In genomic region chr10:13743101-13743693, GRCh38 we compare ENCODE assay signal across 15 cellular contexts.
DNase-seq lines count a peak whose midpoint lies in the region; ATAC-seq, FAIRE-seq and TF ChIP-seq lines count a peak whose summit lies in the region.
"Had no signal": no experiment of that assay in that cellular context is flagged by ENCODE, and none has a peak within 500 bp of the region (broad histone marks: within the 10 kb centered on the region; RNA-seq: fewer than 3 reads in every experiment).

No MANE protein-coding gene starts in this region.

- no peak for TF ChIP-seq CTCF in astrocyte (IDR thresholded peaks at IDR 0.05; ENCODE audit: insufficient read depth, low read depth, low read length)

- no peaks in the 10 kb centered on the region for H4K20me1 ChIP-seq in astrocyte (ENCODE audit: insufficient read depth, low read length)

- peaks cover 18% of the 10 kb centered on the region for H3K36me3 Mint-ChIP-seq in astrocyte (ENCODE audit: low read depth, unreplicated experiment)
- no peaks in the 10 kb centered on the region for H3K36me3 Mint-ChIP-seq in stimulated activated memory B cell treated with anti-CD40 and anti-IgM and Interleukin-4, amounts not matched to agents 10 μg/mL and 1 μg/mL and 100 μg/mL, for 72 hours

- peaks cover 13% of the 10 kb centered on the region for H3K4me1 ChIP-seq in astrocyte (ENCODE audit: insufficient read depth, low read length)
- H3K4me1 ChIP-seq: testis had no signal

- peaks cover 30% of the 10 kb centered on the region for H3K4me1 Mint-ChIP-seq in astrocyte (ENCODE audit: low read depth, unreplicated experiment)
- peaks cover 5% of the 10 kb centered on the region for H3K4me1 Mint-ChIP-seq in stimulated activated memory B cell treated with anti-CD40 and anti-IgM and Interleukin-4, amounts not matched to agents 10 μg/mL and 1 μg/mL and 100 μg/mL, for 72 hours
- H3K4me1 Mint-ChIP-seq: activated T-helper 17 cell treated with anti-CD3 and anti-CD28 coated beads, Interleukin-2, amount 50 U/mL, for 72 hours had no signal

- H3K9ac ChIP-seq in astrocyte (ENCODE audit: low read length): no peak overlapping the region

- no peak overlapping the region for H3K4me3 Mint-ChIP-seq in astrocyte (ENCODE audit: unreplicated experiment)
- H3K4me3 Mint-ChIP-seq in stimulated activated memory B cell treated with anti-CD40 and anti-IgM and Interleukin-4, amounts not matched to agents 10 μg/mL and 1 μg/mL and 100 μg/mL, for 72 hours: no peak overlapping the region
- H3K4me3 Mint-ChIP-seq: activated T-helper 17 cell treated with anti-CD3 and anti-CD28 coated beads, Interleukin-2, amount 50 U/mL, for 72 hours had no signal

- no peaks in the 10 kb centered on the region for H3K27me3 ChIP-seq in astrocyte (ENCODE audit: insufficient read depth, low read length)
- H3K27me3 ChIP-seq: testis had no signal

- peaks cover 18% of the 10 kb centered on the region for H3K36me3 ChIP-seq in astrocyte (ENCODE audit: insufficient read depth, low read length)

- no peak overlapping the region for H2AFZ ChIP-seq in astrocyte (ENCODE audit: low read depth, low read length)

- H3K27ac ChIP-seq in astrocyte (ENCODE audit: low read depth, low read length): no peak overlapping the region
- H3K27ac ChIP-seq: testis, VCaP had no signal

- peak; percentile 7 for DNase-seq in activated CD4-positive, alpha-beta T cell treated with anti-CD3 and anti-CD28 coated beads for 48 hours
- no peak for DNase-seq in activated CD4-positive, alpha-beta T cell treated with anti-CD3 and anti-CD28 coated beads for 1 hour
- DNase-seq in astrocyte (ENCODE audit: low read depth): no peak
- DNase-seq in NCI-H2107 treated with DMSO at 0.1 percent for 48 hours (lab: John Stamatoyannopoulos, UW; ENCODE audit: unreplicated experiment): no peak
- no peak for DNase-seq in NCI-H748 (lab: John Stamatoyannopoulos, UW; ENCODE audit: unreplicated experiment)
- DNase-seq in posterior vena cava (ENCODE audit: low spot score): no peak
- DNase-seq: 8988T; effector CD4-positive, alpha-beta T cell; NCI-H1417 treated with DMSO at 0.1 percent for 48 hours; stimulated activated CD4-positive, alpha-beta T cell treated with anti-CD3 and anti-CD28 coated beads, Interleukin-2, amount 100 ng/mL, for 24 hours; testis had no signal

- peak; percentile 74 for ATAC-seq in HG03354 (IDR thresholded peaks at IDR 0.05; ENCODE audit: poor library complexity, severe bottlenecking, unreplicated experiment)
- peak; percentile 16 for ATAC-seq in stimulated activated memory B cell treated with anti-CD40 and anti-IgM and Interleukin-4, amounts not matched to agents 10 μg/mL and 1 μg/mL and 100 μg/mL, for 72 hours
- ATAC-seq: activated T-helper 17 cell treated with anti-CD3 and anti-CD28 coated beads, Interleukin-2, amount 50 U/mL, for 72 hours had no signal

- no peak for FAIRE-seq in astrocyte (lab: Jason Lieb, UNC)

- H3K9me3 ChIP-seq in astrocyte (ENCODE audit: insufficient read depth, low read depth, low read length): no peaks in the 10 kb centered on the region
- H3K9me3 ChIP-seq: testis had no signal

- H3K79me2 ChIP-seq in astrocyte (ENCODE audit: insufficient read depth, low read length): no peaks in the 10 kb centered on the region

- H3K9me3 Mint-ChIP-seq in astrocyte (ENCODE audit: unreplicated experiment): no peaks in the 10 kb centered on the region
- no peaks in the 10 kb centered on the region for H3K9me3 Mint-ChIP-seq in stimulated activated memory B cell treated with anti-CD40 and anti-IgM and Interleukin-4, amounts not matched to agents 10 μg/mL and 1 μg/mL and 100 μg/mL, for 72 hours
- H3K9me3 Mint-ChIP-seq: activated T-helper 17 cell treated with anti-CD3 and anti-CD28 coated beads, Interleukin-2, amount 50 U/mL, for 72 hours had no signal

- no peak overlapping the region for H3K4me2 ChIP-seq in astrocyte (ENCODE audit: low read length)

- intact Hi-C loops in posterior vena cava (cut with DNase I): no loop called here

- H3K27me3 Mint-ChIP-seq in astrocyte (ENCODE audit: low read depth, unreplicated experiment): no peaks in the 10 kb centered on the region
- peaks cover 51% of the 10 kb centered on the region for H3K27me3 Mint-ChIP-seq in stimulated activated memory B cell treated with anti-CD40 and anti-IgM and Interleukin-4, amounts not matched to agents 10 μg/mL and 1 μg/mL and 100 μg/mL, for 72 hours

- peak overlapping the region; percentile 58 for H3K27ac Mint-ChIP-seq in astrocyte (ENCODE audit: unreplicated experiment)
- no peak overlapping the region for H3K27ac Mint-ChIP-seq in stimulated activated memory B cell treated with anti-CD40 and anti-IgM and Interleukin-4, amounts not matched to agents 10 μg/mL and 1 μg/mL and 100 μg/mL, for 72 hours
- H3K27ac Mint-ChIP-seq: activated T-helper 17 cell treated with anti-CD3 and anti-CD28 coated beads, Interleukin-2, amount 50 U/mL, for 72 hours had no signal

- no peak overlapping the region for H3K4me3 ChIP-seq in astrocyte (ENCODE audit: insufficient read depth, low read depth, low read length)
- H3K4me3 ChIP-seq: testis had no signal
